ENCODE assay signal across 7 cellular contexts in genomic region chr2:134694411-134694810, GRCh38. TPM values are rescaled to one million over a fixed set of nuclear protein-coding genes. Genes with fewer than 3 reads are reported as not detected.
"Had no signal": no experiment of that assay in that cellular context is flagged by ENCODE, and none has a peak within 500 bp of the region (broad histone marks: within the 10 kb centered on the region; RNA-seq: fewer than 3 reads in every experiment).

No MANE protein-coding gene starts in this region.

- H3K4me3 Mint-ChIP-seq: IgD-negative memory B cell had no signal

- H3K27me3 Mint-ChIP-seq: IgD-negative memory B cell had no signal

- DNase-seq: IMR-90, KBM-7, KG1 had no signal

- H3K36me3 Mint-ChIP-seq: IgD-negative memory B cell had no signal

- ATAC-seq: HepG2, K562 had no signal

- H3K27ac Mint-ChIP-seq: IgD-negative memory B cell had no signal

RNA-seq across cellular contexts. Expression of gene TMEM163, which starts 24.4 kb away (rescaled TPM):
- total RNA-seq: HepG2, HT-29, IMR-90 had no signal
